Comparison of ENCODE assay signal across 22 cellular contexts in genomic region chr4:107939307-107939706, GRCh38. TPM values are rescaled to one million over a fixed set of nuclear protein-coding genes. Genes with fewer than 3 reads are reported as not detected.
A peak's percentile ranks its signal among the peaks of the same experiment; 100 is the strongest.
DNase-seq lines count a peak whose midpoint lies in the region; ATAC-seq and TF ChIP-seq lines count a peak whose summit lies in the region.
"Had no signal": no experiment of that assay in that cellular context is flagged by ENCODE, and none has a peak within 500 bp of the region (broad histone marks: within the 10 kb centered on the region; RNA-seq: fewer than 3 reads in every experiment).

No MANE protein-coding gene starts in this region.

- no peak overlapping the region for H3K27ac Mint-ChIP-seq in glutamatergic neuron (ENCODE audit: unreplicated experiment)
- no peak overlapping the region for H3K27ac Mint-ChIP-seq in type B pancreatic cell
- H3K27ac Mint-ChIP-seq: activated CD8-positive, alpha-beta memory T cell treated with anti-CD3 and anti-CD28 coated beads, Interleukin-2, amount 10 ng/mL, durations not matched to agents 7 days and 5 days; activated naive CD8-positive, alpha-beta T cell treated with anti-CD3 and anti-CD28 coated beads, Interleukin-2, amount 10 ng/mL, durations not matched to agents 7 days and 5 days; activated T-helper 1 cell treated with anti-CD3 and anti-CD28 coated beads, Interleukin-12 subunit alpha, Interleukin-12 subunit beta, Interleukin-2, Interleukin-4 antibody, amounts not matched to agents 30 ng/mL and 10 ng/mL and 1 ng/mL, durations not matched to agents 14 hours and 24 hours and 36 hours; memory B cell; progenitor cell of endocrine pancreas had no signal

- in situ Hi-C loops in astrocyte of the spinal cord (cut with HindIII; ENCODE audit: low sequenced_read_pairs): no loop called here

- H3K9me3 Mint-ChIP-seq in glutamatergic neuron (ENCODE audit: unreplicated experiment) (no peaks in the 10 kb centered on the region), type B pancreatic cell (peaks cover 5% of the 10 kb centered on the region)
- H3K9me3 Mint-ChIP-seq: activated T-helper 1 cell treated with anti-CD3 and anti-CD28 coated beads, Interleukin-12 subunit alpha, Interleukin-12 subunit beta, Interleukin-2, Interleukin-4 antibody, amounts not matched to agents 30 ng/mL and 10 ng/mL and 1 ng/mL, durations not matched to agents 14 hours and 24 hours and 36 hours; memory B cell had no signal

- CTCF ChIA-PET in AG04449 (lab: Yijun Ruan, JAX): no interaction called here

- H3K27me3 Mint-ChIP-seq in glutamatergic neuron (ENCODE audit: unreplicated experiment) (no peaks in the 10 kb centered on the region), type B pancreatic cell (no peaks in the 10 kb centered on the region)
- H3K27me3 Mint-ChIP-seq: activated CD8-positive, alpha-beta memory T cell treated with anti-CD3 and anti-CD28 coated beads, Interleukin-2, amount 10 ng/mL, durations not matched to agents 7 days and 5 days; activated naive CD8-positive, alpha-beta T cell treated with anti-CD3 and anti-CD28 coated beads, Interleukin-2, amount 10 ng/mL, durations not matched to agents 7 days and 5 days; memory B cell had no signal

- DNase-seq in AG04449 (ENCODE audit: low read depth, low spot score) (peak; percentile 52), GM03348 (ENCODE audit: low spot score) (peak; percentile 16), astrocyte of the spinal cord (ENCODE audit: low read depth, low spot score) (peak; percentile 13), iris pigment epithelial cell (ENCODE audit: low read depth) (peak; percentile 57), DMS153 (lab: John Stamatoyannopoulos, UW) (no peak), glutamatergic neuron (no peak), type B pancreatic cell (ENCODE audit: extremely low spot score, unreplicated experiment) (no peak)
- DNase-seq: activated CD4-positive, alpha-beta T cell treated with anti-CD3 and anti-CD28 coated beads for 48 hours; activated CD8-positive, alpha-beta memory T cell treated with anti-CD3 and anti-CD28 coated beads, Interleukin-2, amount 10 ng/mL, durations not matched to agents 7 days and 5 days; activated naive CD8-positive, alpha-beta T cell treated with anti-CD3 and anti-CD28 coated beads, Interleukin-2, amount 10 ng/mL, durations not matched to agents 7 days and 5 days; heart left ventricle; left colon; NCI-H1105 treated with DMSO at 0.1 percent for 48 hours; NCI-H2029; NCI-H2227 treated with DMSO at 0.1 percent for 48 hours; RPMI8226; substantia nigra; T-helper 2 cell had no signal

- H3K4me1 Mint-ChIP-seq in glutamatergic neuron (ENCODE audit: low read depth, unreplicated experiment) (no peaks in the 10 kb centered on the region), type B pancreatic cell (ENCODE audit: unreplicated experiment) (peaks cover 5% of the 10 kb centered on the region)

- TF ChIP-seq CTCF in AG04449 (IDR thresholded peaks at IDR 0.05; ENCODE audit: insufficient read depth, low read length, missing control alignments) (no peak), astrocyte of the spinal cord (IDR thresholded peaks at IDR 0.05; ENCODE audit: low read depth, low read length) (no peak), glutamatergic neuron (IDR thresholded peaks at IDR 0.05; ENCODE audit: partially characterized antibody, unreplicated experiment) (no peak), type B pancreatic cell (conservative IDR thresholded peaks at IDR 0.05) (no peak)

- POLR2A ChIA-PET in AG04449 (lab: Yijun Ruan, JAX): no interaction called here

- ATAC-seq in HG03342 (IDR thresholded peaks at IDR 0.05; ENCODE audit: unreplicated experiment): no peak
- ATAC-seq: activated CD8-positive, alpha-beta memory T cell treated with anti-CD3 and anti-CD28 coated beads, Interleukin-2, amount 10 ng/mL, durations not matched to agents 7 days and 5 days; heart left ventricle; left colon had no signal

- no peaks in the 10 kb centered on the region for H3K36me3 Mint-ChIP-seq in glutamatergic neuron (ENCODE audit: unreplicated experiment)
- H3K36me3 Mint-ChIP-seq in type B pancreatic cell: peaks cover 19% of the 10 kb centered on the region

- H3K4me3 Mint-ChIP-seq in glutamatergic neuron (ENCODE audit: unreplicated experiment) (no peak overlapping the region), type B pancreatic cell (no peak overlapping the region)
- H3K4me3 Mint-ChIP-seq: activated CD8-positive, alpha-beta memory T cell treated with anti-CD3 and anti-CD28 coated beads, Interleukin-2, amount 10 ng/mL, durations not matched to agents 7 days and 5 days; activated naive CD8-positive, alpha-beta T cell treated with anti-CD3 and anti-CD28 coated beads, Interleukin-2, amount 10 ng/mL, durations not matched to agents 7 days and 5 days; activated T-helper 1 cell treated with anti-CD3 and anti-CD28 coated beads, Interleukin-12 subunit alpha, Interleukin-12 subunit beta, Interleukin-2, Interleukin-4 antibody, amounts not matched to agents 30 ng/mL and 10 ng/mL and 1 ng/mL, durations not matched to agents 14 hours and 24 hours and 36 hours; memory B cell had no signal

- H3K4me3 ChIP-seq in AG04449 (ENCODE audit: low read depth, low read length) (no peak overlapping the region), astrocyte of the spinal cord (ENCODE audit: low read depth, low read length) (no peak overlapping the region)
- H3K4me3 ChIP-seq: heart left ventricle had no signal

RNA-seq across cellular contexts. Expression of gene CYP2U1, which starts 8.0 kb away (rescaled TPM):
- total RNA-seq in glutamatergic neuron (ENCODE audit: unreplicated experiment) (4.4 TPM), type B pancreatic cell (ENCODE audit: low replicate concordance) (4.2 and 7.8 TPM in 2 replicates)

RNA-seq across cellular contexts. Expression of gene HADH, which starts 50.4 kb away (rescaled TPM):
- 10.8 TPM for total RNA-seq in glutamatergic neuron (ENCODE audit: unreplicated experiment)
- total RNA-seq in type B pancreatic cell (ENCODE audit: low replicate concordance): 41.8 and 68.5 TPM in 2 replicates

Comparison
In these comparisons a context has a peak if more than half of its experiments do, and no peak if none do; other contexts are left out.
1. DNase-seq: peak in AG04449 (single experiment), GM03348 (single experiment), astrocyte of the spinal cord (single experiment) and iris pigment epithelial cell (single experiment); none in DMS153 (single experiment), glutamatergic neuron (single experiment) and type B pancreatic cell (single experiment).